ENCODE assay signal across 23 cellular contexts in the genomic region with DNA sequence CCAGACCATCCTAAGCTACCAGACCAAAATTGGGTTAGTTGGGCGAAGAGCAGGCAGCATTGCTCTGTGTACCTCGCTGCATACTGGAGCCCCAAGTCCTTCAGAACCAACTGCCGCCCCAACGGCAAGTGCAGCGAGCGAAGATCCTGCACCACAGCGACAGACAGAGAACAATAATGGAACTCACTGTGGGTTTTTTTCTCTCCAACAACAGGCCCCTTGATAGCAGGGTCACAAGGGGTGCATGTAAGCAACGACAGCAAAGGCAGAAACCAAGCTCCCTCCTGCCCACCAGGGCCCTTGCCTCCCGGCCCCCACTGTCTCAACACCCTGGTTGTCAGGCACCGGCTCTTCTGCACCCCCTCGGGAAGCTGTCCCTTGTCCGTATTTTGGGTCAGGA.
"Had no signal": no experiment of that assay in that cellular context is flagged by ENCODE, and none has a peak within 500 bp of the region (broad histone marks: within the 10 kb centered on the region; RNA-seq: fewer than 3 reads in every experiment).

No MANE protein-coding gene starts in this region.

- H3K27me3 ChIP-seq: body of pancreas, cardiac muscle cell, tibial nerve had no signal

- H3K27ac ChIP-seq: body of pancreas, cardiac muscle cell, parathyroid adenoma, VCaP had no signal

- H3K27ac Mint-ChIP-seq: activated naive CD8-positive, alpha-beta T cell treated with anti-CD3 and anti-CD28 coated beads, Interleukin-2, amount 10 ng/mL, durations not matched to agents 7 days and 5 days; activated T-helper 2 cell treated with anti-CD3 and anti-CD28 coated beads, Interferon-gamma antibody, Interleukin-2, Interleukin-4, amounts not matched to agents 10 μg/mL and 5 μg/mL and 100 μg/mL, durations not matched to agents 14 hours and 24 hours and 36 hours had no signal

- H3K4me3 ChIP-seq: body of pancreas, cardiac muscle cell, mucosa of descending colon, tibial nerve had no signal

- H3K9me3 ChIP-seq: body of pancreas, mucosa of descending colon had no signal

- H3K4me1 ChIP-seq: body of pancreas, parathyroid adenoma had no signal

- H3K9me3 Mint-ChIP-seq: effector memory CD8-positive, alpha-beta T cell had no signal

- H3K27me3 Mint-ChIP-seq: activated naive CD8-positive, alpha-beta T cell treated with anti-CD3 and anti-CD28 coated beads, Interleukin-2, amount 10 ng/mL, durations not matched to agents 7 days and 5 days; effector memory CD8-positive, alpha-beta T cell; T-cell had no signal

- DNase-seq: activated CD4-positive, alpha-beta T cell treated with anti-CD3 and anti-CD28 coated beads for 1 hour; activated naive CD4-positive, alpha-beta T cell; activated naive CD8-positive, alpha-beta T cell treated with anti-CD3 and anti-CD28 coated beads, Interleukin-2, amount 10 ng/mL, durations not matched to agents 7 days and 5 days; activated T-cell treated with anti-CD3 and anti-CD28 coated beads, Interleukin-2, amount 50 U/mL, for 1 hour; amniotic stem cell; body of pancreas; effector memory CD8-positive, alpha-beta T cell; foreskin melanocyte; glutamatergic neuron; left colon; mesenchymal stem cell; mucosa of descending colon; nephron progenitor cell; stimulated activated CD4-positive, alpha-beta T cell treated with anti-CD3 and anti-CD28 coated beads, Interleukin-2, amount 100 ng/mL, for 48 hours; stimulated activated CD8-positive, alpha-beta memory T cell treated with anti-CD3 and anti-CD28 coated beads, Interleukin-4, amount 100 ng/mL, for 48 hours; stimulated activated naive CD4-positive, alpha-beta T cell; T-cell had no signal

- H3K4me3 Mint-ChIP-seq: activated naive CD8-positive, alpha-beta T cell treated with anti-CD3 and anti-CD28 coated beads, Interleukin-2, amount 10 ng/mL, durations not matched to agents 7 days and 5 days; effector memory CD8-positive, alpha-beta T cell; nephron progenitor cell; T-cell; T-helper 2 cell treated with Interferon-gamma antibody and Interleukin-4, amounts not matched to agents 5 μg/mL and 100 μg/mL, for 36 hours had no signal
